ENCODE assay signal across 16 cellular contexts in the genomic region with DNA sequence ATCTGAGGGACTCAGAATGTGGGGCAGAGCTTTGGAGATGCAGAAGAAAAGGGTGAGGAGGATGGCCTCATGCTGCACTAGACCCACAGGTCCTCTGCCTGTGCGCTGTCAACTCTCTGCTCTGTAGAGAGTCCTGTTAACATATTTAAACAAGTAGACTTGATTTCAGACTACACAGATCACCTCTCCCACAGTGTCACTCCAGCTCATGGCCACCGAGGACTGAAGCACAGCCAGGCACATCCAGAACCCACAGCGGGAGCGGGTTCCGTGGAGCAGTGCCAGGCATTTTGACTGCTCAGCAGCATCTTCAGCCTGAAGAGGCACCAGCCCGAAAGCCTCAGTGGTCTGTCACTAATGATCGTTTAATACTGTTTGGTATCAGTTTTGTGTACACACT.
"Had no signal": no experiment of that assay in that cellular context is flagged by ENCODE, and none has a peak within 500 bp of the region (broad histone marks: within the 10 kb centered on the region; RNA-seq: fewer than 3 reads in every experiment).

No MANE protein-coding gene starts in this region.

- H3K36me3 Mint-ChIP-seq: natural killer cell treated with Interleukin-12 subunit alpha and Interleukin-12 subunit beta and Interleukin-15 and Interleukin-18, amount 100 ng/mL, for 72 hours had no signal

- H3K4me1 Mint-ChIP-seq: neural crest cell; stimulated activated naive CD8-positive, alpha-beta T cell treated with anti-CD3 and anti-CD28 coated beads, Interleukin-15, amount 100 ng/mL, for 72 hours had no signal

- H3K27me3 Mint-ChIP-seq: natural killer cell treated with Interleukin-12 subunit alpha and Interleukin-12 subunit beta and Interleukin-15 and Interleukin-18, amount 100 ng/mL, for 72 hours; stimulated activated naive CD8-positive, alpha-beta T cell treated with anti-CD3 and anti-CD28 coated beads, Interleukin-15, amount 100 ng/mL, for 72 hours had no signal

- H3K27ac Mint-ChIP-seq: natural killer cell treated with Interleukin-12 subunit alpha and Interleukin-12 subunit beta and Interleukin-15 and Interleukin-18, amount 100 ng/mL, for 72 hours; stimulated activated naive CD8-positive, alpha-beta T cell treated with anti-CD3 and anti-CD28 coated beads, Interleukin-15, amount 100 ng/mL, for 72 hours had no signal

- H3K4me3 Mint-ChIP-seq: natural killer cell treated with Interleukin-12 subunit alpha and Interleukin-12 subunit beta and Interleukin-15 and Interleukin-18, amount 100 ng/mL, for 72 hours; neural crest cell; stimulated activated naive CD8-positive, alpha-beta T cell treated with anti-CD3 and anti-CD28 coated beads, Interleukin-15, amount 100 ng/mL, for 72 hours had no signal

- ATAC-seq: left ventricle myocardium superior; lower lobe of right lung; right lobe of liver; stimulated activated naive CD8-positive, alpha-beta T cell treated with anti-CD3 and anti-CD28 coated beads, Interleukin-15, amount 100 ng/mL, for 72 hours; upper lobe of right lung had no signal

- DNase-seq: dorsolateral prefrontal cortex; effector CD4-positive, alpha-beta T cell; left ventricle myocardium superior; lower lobe of right lung; right lobe of liver; stimulated activated CD4-positive, alpha-beta T cell treated with anti-CD3 and anti-CD28 coated beads, Interleukin-12 subunit alpha, Interleukin-12 subunit beta, amount 100 ng/mL, for 4 hours; stimulated activated CD4-positive, alpha-beta T cell treated with anti-CD3 and anti-CD28 coated beads, Interleukin-1b, Interleukin-23, amount 100 ng/mL, for 48 hours; stimulated activated CD4-positive, alpha-beta T cell treated with anti-CD3 and anti-CD28 coated beads, Interleukin-4, amount 100 ng/mL, for 1 hour; stimulated activated CD8-positive, alpha-beta memory T cell treated with anti-CD3 and anti-CD28 coated beads, Interleukin-4, amount 100 ng/mL, for 48 hours; stimulated activated naive CD4-positive, alpha-beta T cell; stimulated activated naive CD8-positive, alpha-beta T cell treated with anti-CD3 and anti-CD28 coated beads, Interleukin-15, amount 100 ng/mL, for 72 hours; transverse colon; upper lobe of right lung; uterus had no signal

- H3K9me3 Mint-ChIP-seq: natural killer cell treated with Interleukin-12 subunit alpha and Interleukin-12 subunit beta and Interleukin-15 and Interleukin-18, amount 100 ng/mL, for 72 hours; neural crest cell; stimulated activated naive CD8-positive, alpha-beta T cell treated with anti-CD3 and anti-CD28 coated beads, Interleukin-15, amount 100 ng/mL, for 72 hours had no signal
